In the genomic region with DNA sequence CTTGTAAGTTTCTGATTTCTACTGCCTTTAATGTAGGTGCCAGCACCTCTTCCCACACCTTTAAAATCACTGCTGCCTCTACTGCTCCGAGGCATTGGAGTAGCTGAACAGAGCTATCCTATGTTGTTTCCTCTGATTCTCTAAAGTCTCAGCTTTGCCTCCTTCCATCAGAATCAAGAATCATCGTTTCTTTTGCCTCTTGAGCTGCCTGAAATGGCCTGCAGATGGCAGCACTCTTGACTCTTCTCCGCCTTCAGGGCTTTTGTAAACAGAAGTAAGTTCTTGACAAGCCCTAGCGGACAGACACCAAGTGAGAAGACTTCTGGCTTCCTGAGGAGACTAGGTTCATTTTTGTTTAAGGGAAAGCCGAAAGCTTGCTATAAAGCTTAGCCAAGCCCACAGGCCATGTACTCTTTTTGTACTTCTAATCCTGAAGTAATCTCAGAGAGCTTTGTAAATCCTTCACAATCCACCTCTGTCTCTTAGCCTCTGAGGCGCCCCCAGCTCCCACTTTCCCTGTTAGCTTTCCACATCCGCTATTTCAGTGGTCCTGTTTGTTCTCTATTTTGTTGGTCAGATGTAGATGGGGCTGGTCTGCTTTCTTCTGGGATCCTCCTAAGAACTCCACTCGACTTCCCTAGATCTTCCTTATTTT, we compare ENCODE assay signal across 9 cellular contexts. TPM values are rescaled to one million over a fixed set of nuclear protein-coding genes. Genes with fewer than 3 reads are reported as not detected.
DNase-seq lines count a peak whose midpoint lies in the region; ATAC-seq and TF ChIP-seq lines count a peak whose summit lies in the region.
"Had no signal": no experiment of that assay in that cellular context is flagged by ENCODE, and none has a peak within 500 bp of the region (broad histone marks: within the 10 kb centered on the region; RNA-seq: fewer than 3 reads in every experiment).

No MANE protein-coding gene starts in this region.

- no peaks in the 10 kb centered on the region for H3K79me1 ChIP-seq in neuronal stem cell (ENCODE audit: low read depth, low read length)

- H3K9me3 ChIP-seq in CD4-positive, CD25-positive, alpha-beta regulatory T cell (ENCODE audit: control insufficient read depth in 2 of 2, low read length in 2 of 2) = peaks cover 0 to 2% of the 10 kb centered on the region in 2 experiments
- H3K9me3 ChIP-seq in neuronal stem cell (replicated peaks in 1 of 2; ENCODE audit: control insufficient read depth in 2 of 2, insufficient read depth in 1 of 2, low read depth in 1 of 2, low read length in 2 of 2) = no peaks in the 10 kb centered on the region
- H3K9me3 ChIP-seq in suprapubic skin = peaks cover 17% of the 10 kb centered on the region

- peak; percentile 90 to 91 for ATAC-seq in CD4-positive, CD25-positive, alpha-beta regulatory T cell (ENCODE audit: low read depth in 2 of 2)
- ATAC-seq in GM19035 (IDR thresholded peaks at IDR 0.05; ENCODE audit: unreplicated experiment) (peak; percentile 96), HG03159 (IDR thresholded peaks at IDR 0.05; ENCODE audit: unreplicated experiment) (peak; percentile 95)

- no peak overlapping the region for H3K4me3 Mint-ChIP-seq in CD4-positive, CD25-positive, alpha-beta regulatory T cell
- H3K4me3 Mint-ChIP-seq: activated naive CD8-positive, alpha-beta T cell had no signal

- no peak overlapping the region for H2BK120ac ChIP-seq in neuronal stem cell (ENCODE audit: low read depth, low read length)

- peaks cover 6% of the 10 kb centered on the region for H3K36me3 Mint-ChIP-seq in CD4-positive, CD25-positive, alpha-beta regulatory T cell

- H3K4me2 ChIP-seq in neuronal stem cell (ENCODE audit: insufficient read depth, low read length, poor library complexity, severe bottlenecking) = no peak overlapping the region

- H3K27ac ChIP-seq in CD4-positive, CD25-positive, alpha-beta regulatory T cell (ENCODE audit: insufficient read depth, low read length, poor library complexity, severe bottlenecking) = no peak overlapping the region
- no peak overlapping the region for H3K27ac ChIP-seq in neuronal stem cell (replicated peaks; ENCODE audit: low read length)
- H3K27ac ChIP-seq in suprapubic skin = no peak overlapping the region

- H3K18ac ChIP-seq in neuronal stem cell (ENCODE audit: low read length) = no peak overlapping the region

- no peak overlapping the region for H2BK12ac ChIP-seq in neuronal stem cell (ENCODE audit: low read length)

- no peak overlapping the region for H2BK5ac ChIP-seq in neuronal stem cell (ENCODE audit: low read length)

- peaks cover 1 to 29% (median 6%) of the 10 kb centered on the region in 7 donors for H3K9me3 Mint-ChIP-seq in CD4-positive, CD25-positive, alpha-beta regulatory T cell

- no peak overlapping the region for H3K4ac ChIP-seq in neuronal stem cell (ENCODE audit: low read length)

- no CpG with 5 or more reads among the region's 8 CpGs for WGBS in neuronal stem cell (ENCODE audit: extremely low coverage in 2 of 2, insufficient read length in 2 of 2, insufficient replicate concordance in 1 of 2), 2 donors
- 49% methylated on average over 8 of the region's 8 CpGs for WGBS in suprapubic skin

- no peak for TF ChIP-seq EP300 in suprapubic skin (IDR thresholded peaks at IDR 0.05)

- DNase-seq in CD4-positive, CD25-positive, alpha-beta regulatory T cell = peak; percentile 27 to 83 (median 53)
- peak; percentile 86 for DNase-seq in OCI-M1 (lab: John Stamatoyannopoulos, UW)
- peak; percentile 48 for DNase-seq in activated T-cell treated with anti-CD3 and anti-CD28 coated beads for 4 hours
- peak; percentile 67 for DNase-seq in fibroblast of mammary gland (ENCODE audit: low read depth)
- DNase-seq in neuronal stem cell (ENCODE audit: low spot score) = peak; percentile 33
- DNase-seq in suprapubic skin (ENCODE audit: low spot score in 2 of 2) = no peak

- no peak overlapping the region for H3K27ac Mint-ChIP-seq in CD4-positive, CD25-positive, alpha-beta regulatory T cell
- H3K27ac Mint-ChIP-seq: activated naive CD8-positive, alpha-beta T cell had no signal

- H4K8ac ChIP-seq in neuronal stem cell (ENCODE audit: low read depth, low read length) = no peak overlapping the region

- H3K14ac ChIP-seq in neuronal stem cell (ENCODE audit: low read length) = no peak overlapping the region

- H2AFZ ChIP-seq in neuronal stem cell (ENCODE audit: low read length) = no peak overlapping the region

- H3K4me1 ChIP-seq in CD4-positive, CD25-positive, alpha-beta regulatory T cell (ENCODE audit: control insufficient read depth, insufficient read depth, low read length, poor library complexity, severe bottlenecking) = peaks cover 6% of the 10 kb centered on the region
- H3K4me1 ChIP-seq in neuronal stem cell (ENCODE audit: control insufficient read depth in 2 of 2, insufficient read depth in 1 of 2, low read depth in 1 of 2, low read length in 2 of 2) (no peaks in the 10 kb centered on the region), suprapubic skin (peaks cover 4% of the 10 kb centered on the region)

- no peaks in the 10 kb centered on the region for H3K27me3 ChIP-seq in CD4-positive, CD25-positive, alpha-beta regulatory T cell (ENCODE audit: control insufficient read depth, insufficient read depth, low read length)
- H3K27me3 ChIP-seq in neuronal stem cell (ENCODE audit: control insufficient read depth in 3 of 3, insufficient read depth in 3 of 3, low read depth in 1 of 3, low read length in 3 of 3) = no peaks in the 10 kb centered on the region
- H3K27me3 ChIP-seq in suprapubic skin = no peaks in the 10 kb centered on the region

- H2BK15ac ChIP-seq in neuronal stem cell (ENCODE audit: low read length) = no peak overlapping the region

- H3K27me3 Mint-ChIP-seq in CD4-positive, CD25-positive, alpha-beta regulatory T cell = no peaks in the 10 kb centered on the region
- H3K27me3 Mint-ChIP-seq: activated naive CD8-positive, alpha-beta T cell had no signal

- no peak overlapping the region for H3K9ac ChIP-seq in neuronal stem cell (ENCODE audit: low read depth, low read length, poor library complexity)

- TF ChIP-seq CTCF in fibroblast of mammary gland (conservative IDR thresholded peaks at IDR 0.05; ENCODE audit: control insufficient read depth, insufficient read depth, low read depth, low read length) (peak; percentile 83), suprapubic skin (IDR thresholded peaks at IDR 0.05) (peak; percentile 9 to 76)

- no peak overlapping the region for H4K91ac ChIP-seq in neuronal stem cell (ENCODE audit: low read depth, low read length, poor library complexity)

- TF ChIP-seq POLR2A in suprapubic skin (IDR thresholded peaks at IDR 0.05) = no peak

- H3K4me3 ChIP-seq in CD4-positive, CD25-positive, alpha-beta regulatory T cell (ENCODE audit: low read depth, low read length) = no peak overlapping the region
- H3K4me3 ChIP-seq in fibroblast of mammary gland (ENCODE audit: control insufficient read depth, low read depth, low read length) = no peak overlapping the region
- no peak overlapping the region for H3K4me3 ChIP-seq in neuronal stem cell (ENCODE audit: low read length in 2 of 2)
- H3K4me3 ChIP-seq in suprapubic skin = no peak overlapping the region

- H3K4me1 Mint-ChIP-seq in CD4-positive, CD25-positive, alpha-beta regulatory T cell = peaks cover 0 to 14% (median 9%) of the 10 kb centered on the region in 4 donors

- H3K23ac ChIP-seq in neuronal stem cell (ENCODE audit: low read depth, low read length, poor library complexity) = no peak overlapping the region

- no peak overlapping the region for H2AK5ac ChIP-seq in neuronal stem cell (ENCODE audit: low read depth, low read length)

- H3K36me3 ChIP-seq in CD4-positive, CD25-positive, alpha-beta regulatory T cell (ENCODE audit: control insufficient read depth, insufficient read depth, low read length) = no peaks in the 10 kb centered on the region
- H3K36me3 ChIP-seq in neuronal stem cell (replicated peaks in 1 of 2; ENCODE audit: control insufficient read depth in 2 of 2, insufficient read depth in 2 of 2, low read length in 2 of 2) = peaks cover 0 to 3% of the 10 kb centered on the region in 2 donors
- H3K36me3 ChIP-seq in suprapubic skin = no peaks in the 10 kb centered on the region

RNA-seq across cellular contexts. Expression of a gene that starts 48.4 kb away (rescaled TPM):
- 30.0 TPM for total RNA-seq in CD4-positive, CD25-positive, alpha-beta regulatory T cell
- 10 to 100 TPM; 10.7 to 17.2 (median 14.9) TPM for polyA plus RNA-seq in CD4-positive, CD25-positive, alpha-beta regulatory T cell
- polyA plus RNA-seq in neuronal stem cell (2013, experiment 1 of 2) = 29.7 TPM
- polyA plus RNA-seq in neuronal stem cell (2013, experiment 2 of 2) = 29.8 TPM
- 10 to 100 TPM; 19.4 to 62.5 (median 22.7) TPM for total RNA-seq in suprapubic skin

RNA-seq across cellular contexts. Expression of a gene that starts 58.1 kb away (rescaled TPM):
- total RNA-seq in CD4-positive, CD25-positive, alpha-beta regulatory T cell = not detected
- not detected for polyA plus RNA-seq in CD4-positive, CD25-positive, alpha-beta regulatory T cell
- polyA plus RNA-seq in neuronal stem cell (2013, experiment 1 of 2) = 0.08 TPM
- polyA plus RNA-seq in neuronal stem cell (2013, experiment 2 of 2) = 0.04 TPM
- not detected for total RNA-seq in suprapubic skin

Comparison
In these comparisons a context has a peak if more than half of its experiments do, and no peak if none do; other contexts are left out.
1. DNase-seq: peak in CD4-positive, CD25-positive, alpha-beta regulatory T cell (3 of 3), OCI-M1 (single experiment), activated T-cell treated with anti-CD3 and anti-CD28 coated beads for 4 hours (single experiment), fibroblast of mammary gland (single experiment) and neuronal stem cell (single experiment); none in suprapubic skin (0 of 2).
2. Peak in every context shown above with its lines, with median percentiles within 50 percentile points of each other: ATAC-seq.